7 cellular contexts compared by ENCODE assay signal in the genomic region with DNA sequence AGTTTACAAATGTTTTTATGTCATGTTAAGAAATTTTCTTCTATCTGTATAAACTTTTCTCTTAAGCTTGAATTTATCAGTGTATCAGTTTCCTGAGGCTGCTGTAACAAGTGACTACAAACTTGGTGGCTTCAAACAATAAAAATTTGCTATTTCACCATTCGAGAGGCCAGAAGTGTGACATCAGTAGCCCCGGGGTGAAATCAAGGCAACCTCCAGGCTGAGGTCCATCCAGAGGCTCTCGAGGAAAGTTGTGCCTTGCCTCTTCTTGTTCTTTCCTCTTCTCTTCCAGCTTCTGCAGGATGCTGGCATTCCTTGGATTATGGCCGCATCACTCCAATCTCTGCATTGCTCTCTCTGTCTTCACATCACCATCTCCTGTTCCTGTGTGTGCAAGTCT. TPM values are rescaled to one million over a fixed set of nuclear protein-coding genes. Genes with fewer than 3 reads are reported as not detected.
"Had no signal": no experiment of that assay in that cellular context is flagged by ENCODE, and none has a peak within 500 bp of the region (broad histone marks: within the 10 kb centered on the region; RNA-seq: fewer than 3 reads in every experiment).

No MANE protein-coding gene starts in this region.

- H3K9ac ChIP-seq: KMS-11 had no signal

- FAIRE-seq: HTR-8/SVneo had no signal

- H3K4me2 ChIP-seq: KMS-11 had no signal

- DNase-seq: IMR-90, KBM-7, KG1 had no signal

- H3K27ac ChIP-seq: HL-60, KMS-11 had no signal

RNA-seq across cellular contexts. Expression of gene BEND7, which starts 6.5 kb away (rescaled TPM):
- polyA plus RNA-seq: IgD-negative memory B cell had no signal
